ENCODE assay signal across 8 cellular contexts in genomic region chr17:5437721-5438317, GRCh38. TPM values are rescaled to one million over a fixed set of nuclear protein-coding genes. Genes with fewer than 3 reads are reported as not detected.
DNase-seq lines count a peak whose midpoint lies in the region; ATAC-seq, FAIRE-seq and TF ChIP-seq lines count a peak whose summit lies in the region.

No MANE protein-coding gene starts in this region.

- no peaks in the 10 kb centered on the region for H3K9me3 ChIP-seq in keratinocyte (ENCODE audit: control insufficient read depth, low read depth, low read length)
- H3K9me3 ChIP-seq in tibial nerve: no peaks in the 10 kb centered on the region

- peak; percentile 63 for FAIRE-seq in keratinocyte (lab: Jason Lieb, UNC)

- H3K9me3 Mint-ChIP-seq in activated naive CD8-positive, alpha-beta T cell treated with anti-CD3 and anti-CD28 coated beads, Interleukin-2, amount 50 U/mL, for 24 hours: no peaks in the 10 kb centered on the region

- peaks cover 13% of the 10 kb centered on the region for H4K20me1 ChIP-seq in keratinocyte (ENCODE audit: control insufficient read depth, extremely low read depth, insufficient read depth, low read length)

- ATAC-seq in activated naive CD8-positive, alpha-beta T cell treated with anti-CD3 and anti-CD28 coated beads, Interleukin-2, amount 50 U/mL, for 24 hours: no peak
- ATAC-seq in GM19324 (IDR thresholded peaks at IDR 0.05; ENCODE audit: low FRiP score, unreplicated experiment): no peak

- WGBS in tibial nerve, 2 donors: 53 to 58% methylated on average over 5 of the region's 5 CpGs

- H3K27ac ChIP-seq in keratinocyte (ENCODE audit: control insufficient read depth, insufficient read depth, low read length): peak overlapping the region; percentile 79
- peak overlapping the region in 2 of 4 donors; percentile 79 to 82 for H3K27ac ChIP-seq in tibial nerve

- no peaks in the 10 kb centered on the region for H3K27me3 Mint-ChIP-seq in activated naive CD8-positive, alpha-beta T cell treated with anti-CD3 and anti-CD28 coated beads, Interleukin-2, amount 50 U/mL, for 24 hours

- dilution Hi-C loops in keratinocyte (cut with MboI; ENCODE audit: extremely low pct_ligation_motif_present, low sequenced_read_pairs): no loop called here

- peak overlapping the region; percentile 92 for H3K27ac Mint-ChIP-seq in activated naive CD8-positive, alpha-beta T cell treated with anti-CD3 and anti-CD28 coated beads, Interleukin-2, amount 50 U/mL, for 24 hours

- no peaks in the 10 kb centered on the region for H3K27me3 ChIP-seq in keratinocyte (ENCODE audit: control insufficient read depth, extremely low read depth, insufficient read depth, low read length)
- H3K27me3 ChIP-seq in tibial nerve: no peaks in the 10 kb centered on the region

- peaks cover 25 to 53% of the 10 kb centered on the region in 2 experiments for H3K36me3 ChIP-seq in keratinocyte (ENCODE audit: control insufficient read depth in 2 of 2, extremely low read depth in 1 of 2, insufficient read depth in 2 of 2, low read length in 2 of 2)
- H3K36me3 ChIP-seq in tibial nerve: peaks cover 0 to 60% (median 12%) of the 10 kb centered on the region in 3 donors

- H3K4me1 ChIP-seq in keratinocyte (ENCODE audit: control insufficient read depth, extremely low read depth, insufficient read depth, low read length) (peaks cover 42% of the 10 kb centered on the region), tibial nerve (peaks cover 0 to 32% (median 16%) of the 10 kb centered on the region in 4 donors)

- H3K79me2 ChIP-seq in keratinocyte (ENCODE audit: control insufficient read depth, insufficient read depth, low read length): peaks cover 54% of the 10 kb centered on the region

- TF ChIP-seq EP300 in tibial nerve (IDR thresholded peaks at IDR 0.05): no peak

- no peak for TF ChIP-seq POLR2A in tibial nerve (IDR thresholded peaks at IDR 0.05)

- peak; percentile 56 for DNase-seq in activated effector memory CD4-positive, alpha-beta T cell treated with anti-CD3 and anti-CD28 coated beads, Interleukin-2, amount 50 U/mL, for 16 hours
- no peak for DNase-seq in activated effector memory CD4-positive, alpha-beta T cell treated with Interleukin-2 at 50 U/mL for 16 hours
- DNase-seq in activated naive CD8-positive, alpha-beta T cell treated with anti-CD3 and anti-CD28 coated beads, Interleukin-2, amount 50 U/mL, for 24 hours: no peak
- DNase-seq in keratinocyte (ENCODE audit: low read depth, low spot score) (no peak), tibial nerve (ENCODE audit: low spot score in 2 of 2) (no peak), cerebellar cortex (ENCODE audit: low spot score) (no peak), cerebellar nuclear complex (lab: John Stamatoyannopoulos, UW) (no peak)

- H3K36me3 Mint-ChIP-seq in activated naive CD8-positive, alpha-beta T cell treated with anti-CD3 and anti-CD28 coated beads, Interleukin-2, amount 50 U/mL, for 24 hours (ENCODE audit: low read depth): peaks cover 56% of the 10 kb centered on the region

- H3K9ac ChIP-seq in keratinocyte (ENCODE audit: control insufficient read depth, extremely low read depth, insufficient read depth, low read length): peak overlapping the region; percentile 92

- H3K4me1 Mint-ChIP-seq in activated naive CD8-positive, alpha-beta T cell treated with anti-CD3 and anti-CD28 coated beads, Interleukin-2, amount 50 U/mL, for 24 hours: peaks cover 48% of the 10 kb centered on the region

- H2AFZ ChIP-seq in keratinocyte (ENCODE audit: control insufficient read depth, low read length): no peak overlapping the region

- peak overlapping the region; percentile 98 for H3K4me2 ChIP-seq in keratinocyte (ENCODE audit: control insufficient read depth, extremely low read depth, insufficient read depth, low read depth, low read length)

- H3K4me3 Mint-ChIP-seq in activated naive CD8-positive, alpha-beta T cell treated with anti-CD3 and anti-CD28 coated beads, Interleukin-2, amount 50 U/mL, for 24 hours: peak overlapping the region; percentile 93

- peak overlapping the region; percentile 79 to 94 (median 90) for H3K4me3 ChIP-seq in keratinocyte (ENCODE audit: control insufficient read depth in 2 of 3, extremely low read depth in 1 of 3, insufficient read depth in 2 of 3, low read depth in 1 of 3, low read length in 3 of 3)
- peak overlapping the region; percentile 76 to 92 (median 82) for H3K4me3 ChIP-seq in tibial nerve

- peaks cover 10% of the 10 kb centered on the region for H3K9me1 ChIP-seq in keratinocyte (ENCODE audit: control insufficient read depth, extremely low read depth, insufficient read depth, low read length)

- TF ChIP-seq CTCF in keratinocyte (optimal IDR thresholded peaks at IDR 0.05 in 1 of 3, IDR thresholded peaks at IDR 0.05 in 1 of 3, conservative IDR thresholded peaks at IDR 0.05 in 1 of 3; ENCODE audit: extremely low read depth in 1 of 3, insufficient read depth in 2 of 3, low read length in 3 of 3): no peak
- no peak for TF ChIP-seq CTCF in tibial nerve (IDR thresholded peaks at IDR 0.05)

RNA-seq across cellular contexts. Expression of gene C1QBP, which starts 1.1 kb away (rescaled TPM):
- polyA plus RNA-seq in keratinocyte: 176 to 431 TPM (median 394 TPM) in 3 replicates
- 647 TPM for polyA plus RNA-seq in keratinocyte (2011; ENCODE audit: low read depth)
- polyA plus RNA-seq in keratinocyte (2011; cell fraction: cytosol; rRNA removed): 302 and 508 TPM in 2 replicates
- polyA plus RNA-seq in keratinocyte (2011; cell fraction: nucleus; rRNA removed): 161 and 229 TPM in 2 replicates
- 177 and 311 TPM in 2 replicates for polyA plus RNA-seq in keratinocyte (2012; ENCODE audit: low replicate concordance)
- polyA minus RNA-seq in keratinocyte: 60.9 to 239 TPM (median 98.3 TPM) in 3 replicates
- polyA minus RNA-seq in keratinocyte (2011; cell fraction: cytosol; rRNA and poly(A)+ RNA removed): 196 TPM
- 30.1 and 49.1 TPM in 2 replicates for polyA minus RNA-seq in keratinocyte (2011; cell fraction: nucleus; rRNA and poly(A)+ RNA removed)
- 100 to 1,000 TPM in 1 of 4 donors, 10 to 100 TPM in 3; 62.7 to 103 (median 83.7) TPM for total RNA-seq in tibial nerve

RNA-seq across cellular contexts. Expression of gene RPAIN, which starts 17.8 kb away (rescaled TPM):
- polyA plus RNA-seq in keratinocyte: 18.5 to 22.5 TPM (median 22.1 TPM) in 3 replicates
- polyA plus RNA-seq in keratinocyte (2011; ENCODE audit: low read depth): 24.3 TPM
- 12.8 and 17.2 TPM in 2 replicates for polyA plus RNA-seq in keratinocyte (2011; cell fraction: cytosol; rRNA removed)
- 30.3 and 33.9 TPM in 2 replicates for polyA plus RNA-seq in keratinocyte (2011; cell fraction: nucleus; rRNA removed)
- polyA plus RNA-seq in keratinocyte (2012; ENCODE audit: low replicate concordance): 16.8 and 45.4 TPM in 2 replicates
- polyA minus RNA-seq in keratinocyte: 2.6 to 13.3 TPM (median 8.7 TPM) in 3 replicates
- polyA minus RNA-seq in keratinocyte (2011; cell fraction: cytosol; rRNA and poly(A)+ RNA removed): 8.1 TPM
- polyA minus RNA-seq in keratinocyte (2011; cell fraction: nucleus; rRNA and poly(A)+ RNA removed): 10.9 and 14.0 TPM in 2 replicates
- total RNA-seq in tibial nerve: 10 to 100 TPM; 36.3 to 79.3 (median 65.2) TPM

RNA-seq across cellular contexts. Expression of gene NUP88, which starts 18.4 kb away (rescaled TPM):
- 53.6 to 81.5 TPM (median 64.9 TPM) in 3 replicates for polyA plus RNA-seq in keratinocyte
- polyA plus RNA-seq in keratinocyte (2011; ENCODE audit: low read depth): 49.1 TPM
- polyA plus RNA-seq in keratinocyte (2011; cell fraction: cytosol; rRNA removed): 48.9 and 81.0 TPM in 2 replicates
- polyA plus RNA-seq in keratinocyte (2011; cell fraction: nucleus; rRNA removed): 53.3 and 57.4 TPM in 2 replicates
- 45.7 and 66.6 TPM in 2 replicates for polyA plus RNA-seq in keratinocyte (2012; ENCODE audit: low replicate concordance)
- polyA minus RNA-seq in keratinocyte: 46.5 to 113 TPM (median 52.8 TPM) in 3 replicates
- polyA minus RNA-seq in keratinocyte (2011; cell fraction: cytosol; rRNA and poly(A)+ RNA removed): 42.4 TPM
- polyA minus RNA-seq in keratinocyte (2011; cell fraction: nucleus; rRNA and poly(A)+ RNA removed): 29.1 and 36.3 TPM in 2 replicates
- total RNA-seq in tibial nerve: 10 to 100 TPM; 56.2 to 91.5 (median 75.2) TPM

RNA-seq across cellular contexts. Expression of gene DHX33, which starts 31.0 kb away (rescaled TPM):
- 12.3 to 23.1 TPM (median 20.0 TPM) in 3 replicates for polyA plus RNA-seq in keratinocyte
- 8.7 TPM for polyA plus RNA-seq in keratinocyte (2011; ENCODE audit: low read depth)
- polyA plus RNA-seq in keratinocyte (2011; cell fraction: cytosol; rRNA removed): 14.2 and 15.1 TPM in 2 replicates
- 28.0 and 30.3 TPM in 2 replicates for polyA plus RNA-seq in keratinocyte (2011; cell fraction: nucleus; rRNA removed)
- 7.0 and 19.2 TPM in 2 replicates for polyA plus RNA-seq in keratinocyte (2012; ENCODE audit: low replicate concordance)
- polyA minus RNA-seq in keratinocyte: 25.4 to 49.2 TPM (median 33.8 TPM) in 3 replicates
- 19.0 TPM for polyA minus RNA-seq in keratinocyte (2011; cell fraction: cytosol; rRNA and poly(A)+ RNA removed)
- polyA minus RNA-seq in keratinocyte (2011; cell fraction: nucleus; rRNA and poly(A)+ RNA removed): 18.5 and 29.9 TPM in 2 replicates
- 10 to 100 TPM; 12.6 to 20.1 (median 13.4) TPM for total RNA-seq in tibial nerve

RNA-seq across cellular contexts. Expression of gene DERL2, which starts 48.2 kb away (rescaled TPM):
- 57.8 to 83.6 TPM (median 64.8 TPM) in 3 replicates for polyA plus RNA-seq in keratinocyte
- polyA plus RNA-seq in keratinocyte (2011; ENCODE audit: low read depth): 35.7 TPM
- polyA plus RNA-seq in keratinocyte (2011; cell fraction: cytosol; rRNA removed): 35.6 and 51.5 TPM in 2 replicates
- polyA plus RNA-seq in keratinocyte (2011; cell fraction: nucleus; rRNA removed): 43.0 and 72.6 TPM in 2 replicates
- polyA plus RNA-seq in keratinocyte (2012; ENCODE audit: low replicate concordance): 42.0 and 58.2 TPM in 2 replicates
- 12.9 to 14.0 TPM (median 13.8 TPM) in 3 replicates for polyA minus RNA-seq in keratinocyte
- polyA minus RNA-seq in keratinocyte (2011; cell fraction: cytosol; rRNA and poly(A)+ RNA removed): 17.5 TPM
- polyA minus RNA-seq in keratinocyte (2011; cell fraction: nucleus; rRNA and poly(A)+ RNA removed): 20.8 and 26.4 TPM in 2 replicates
- total RNA-seq in tibial nerve: 10 to 100 TPM; 22.0 to 30.6 (median 23.4) TPM
